26 cellular contexts compared by ENCODE assay signal in the genomic region with DNA sequence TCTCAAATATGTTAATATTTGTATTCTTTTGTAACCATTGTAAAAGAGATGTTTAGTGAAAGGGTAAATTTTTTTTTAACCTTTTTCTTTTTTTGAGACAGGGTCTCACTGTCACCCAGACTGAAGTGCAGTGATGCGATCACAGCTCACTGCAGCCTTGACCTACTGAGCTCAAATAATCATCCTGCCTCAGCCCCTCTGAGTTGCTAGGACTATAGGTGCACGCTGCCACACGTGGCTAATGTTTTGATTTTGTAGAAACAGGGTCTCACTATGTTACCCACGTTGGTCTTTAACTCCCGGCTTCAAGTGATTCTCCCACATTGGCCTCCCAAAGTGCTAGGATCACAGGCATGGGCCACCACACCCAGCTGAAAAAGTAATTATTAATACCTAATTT.
"Had no signal": no experiment of that assay in that cellular context is flagged by ENCODE, and none has a peak within 500 bp of the region (broad histone marks: within the 10 kb centered on the region; RNA-seq: fewer than 3 reads in every experiment).

No MANE protein-coding gene starts in this region.

- H3K36me3 ChIP-seq: colonic mucosa, esophagus muscularis mucosa, gastrocnemius medialis, gastroesophageal sphincter had no signal

- H3K4me3 ChIP-seq: colonic mucosa, coronary artery, esophagus muscularis mucosa, esophagus squamous epithelium, gastrocnemius medialis, gastroesophageal sphincter, heart left ventricle, heart right ventricle had no signal

- DNase-seq: colonic mucosa; cortex of kidney; dermis blood vessel endothelial cell; effector CD4-positive, alpha-beta T cell; effector CD8-positive, alpha-beta T cell; effector memory CD4-positive, alpha-beta T cell; effector memory CD8-positive, alpha-beta T cell; endodermal cell; erythroblast; esophagus squamous epithelium; foreskin fibroblast; foreskin keratinocyte; foreskin melanocyte; gastrocnemius medialis; glutamatergic neuron; head of caudate nucleus; heart left ventricle; heart right ventricle had no signal

- FAIRE-seq: colon, endometrium, endothelial cell of umbilical vein, frontal cortex had no signal

- H3K27me3 ChIP-seq: colonic mucosa, esophagus muscularis mucosa, esophagus squamous epithelium, foreskin keratinocyte, gastrocnemius medialis, gastroesophageal sphincter, heart left ventricle, heart right ventricle had no signal

- ATAC-seq: effector memory CD8-positive, alpha-beta T cell; foreskin keratinocyte; gastrocnemius medialis; gastroesophageal sphincter; heart left ventricle; heart right ventricle had no signal

- H3K4me1 ChIP-seq: colonic mucosa, esophagus muscularis mucosa, esophagus squamous epithelium, foreskin keratinocyte, gastroesophageal sphincter, heart left ventricle, heart right ventricle had no signal

- H3K27ac ChIP-seq: colonic mucosa, coronary artery, epithelial cell of prostate, esophagus muscularis mucosa, esophagus squamous epithelium, foreskin keratinocyte, gastrocnemius medialis, gastroesophageal sphincter, heart left ventricle, heart right ventricle had no signal

- H3K9me3 ChIP-seq: colonic mucosa, esophagus muscularis mucosa, gastrocnemius medialis, gastroesophageal sphincter had no signal
